In the genomic region with DNA sequence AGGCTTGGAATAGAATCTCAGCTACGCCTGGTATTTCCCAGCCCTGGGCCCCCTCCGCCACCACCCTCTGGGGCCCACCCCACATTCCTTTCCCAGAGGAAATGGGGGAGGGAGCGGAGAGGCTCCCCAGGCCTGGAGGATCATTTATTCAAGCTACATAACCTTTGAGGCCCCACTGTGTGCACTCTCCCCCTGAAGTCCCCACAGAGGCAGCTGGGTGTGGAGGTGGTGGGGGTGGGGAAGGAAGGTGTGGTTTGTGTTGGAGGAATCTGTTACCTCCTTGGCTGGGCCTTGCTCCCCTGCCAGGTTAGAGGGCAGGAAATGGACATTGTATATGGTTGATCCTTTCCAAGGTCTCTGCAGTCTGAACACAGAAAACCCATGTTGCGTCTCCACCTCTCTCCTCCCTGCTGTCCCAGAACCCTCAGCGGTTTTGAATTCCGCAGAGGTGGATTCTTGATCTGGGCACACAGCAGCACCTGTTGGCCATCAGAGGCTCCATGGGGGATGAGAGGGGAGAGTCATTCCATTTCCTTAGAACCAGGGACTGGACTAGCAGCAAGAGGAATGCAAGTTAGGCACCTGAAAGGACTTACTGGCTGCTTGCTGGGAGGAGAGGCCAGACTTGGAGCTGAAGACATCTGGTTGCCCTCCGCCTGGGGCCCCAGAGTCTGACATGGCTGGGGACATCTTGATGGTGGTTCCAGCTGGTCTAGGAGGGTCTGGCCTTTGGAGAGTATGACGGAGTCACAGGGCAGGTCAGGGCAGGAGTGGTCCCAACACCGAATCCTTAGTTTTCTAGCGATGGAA, we compare ENCODE assay signal across 9 cellular contexts. TPM values are rescaled to one million over a fixed set of nuclear protein-coding genes. Genes with fewer than 3 reads are reported as not detected.
DNase-seq lines count a peak whose midpoint lies in the region; ATAC-seq and TF ChIP-seq lines count a peak whose summit lies in the region.
"Had no signal": no experiment of that assay in that cellular context is flagged by ENCODE, and none has a peak within 500 bp of the region (broad histone marks: within the 10 kb centered on the region; RNA-seq: fewer than 3 reads in every experiment).

No MANE protein-coding gene starts in this region.

- H3K4me3 ChIP-seq in dorsolateral prefrontal cortex: peak overlapping the region in 29 of 59 donors; percentile 1 to 52 (median 22)
- H3K4me3 ChIP-seq in left lung: peak overlapping the region; percentile 3 to 5
- no peak overlapping the region for H3K4me3 ChIP-seq in urinary bladder (ENCODE audit: low read depth, low read length)

- peaks cover 37 to 84% of the 10 kb centered on the region in 2 donors for H3K4me1 ChIP-seq in left lung
- no peaks in the 10 kb centered on the region for H3K4me1 ChIP-seq in urinary bladder (ENCODE audit: insufficient read depth)

- no peaks in the 10 kb centered on the region for H3K36me3 ChIP-seq in left lung
- H3K36me3 ChIP-seq in urinary bladder (ENCODE audit: insufficient read depth): no peaks in the 10 kb centered on the region

- H3K9me3 ChIP-seq in left lung: no peaks in the 10 kb centered on the region

- peak; percentile 35 for ATAC-seq in left lung
- ATAC-seq in GM21737 (IDR thresholded peaks at IDR 0.05; ENCODE audit: unreplicated experiment): no peak
- no peak for ATAC-seq in HG02642 (IDR thresholded peaks at IDR 0.05; ENCODE audit: poor library complexity, unreplicated experiment)

- H3K27ac ChIP-seq in dorsolateral prefrontal cortex (peak overlapping the region; percentile 54 to 99 (median 79)), left lung (peak overlapping the region; percentile 73 to 80), urinary bladder (ENCODE audit: low read depth) (peak overlapping the region; percentile 74)

- intact Hi-C loops in dorsolateral prefrontal cortex (cut with DNase I): no loop called here
- intact Hi-C loops in left lung (cut with DNase I): no loop called here

- 32% methylated on average over 10 of the region's 10 CpGs for WGBS in urinary bladder

- H3K27me3 ChIP-seq in dorsolateral prefrontal cortex (peaks cover 0 to 2% (median 0%) of the 10 kb centered on the region in 45 donors), left lung (peaks cover 0 to 29% of the 10 kb centered on the region in 2 donors)

- DNase-seq in LoVo (ENCODE audit: low spot score): peak; percentile 20
- DNase-seq in dorsolateral prefrontal cortex: no peak
- no peak for DNase-seq in left lung
- no peak for DNase-seq in KG1 (lab: John Stamatoyannopoulos, UW)
- DNase-seq in pons (ENCODE audit: low spot score): no peak
- DNase-seq: OCI-M1 had no signal

- no peak for TF ChIP-seq CTCF in dorsolateral prefrontal cortex (IDR thresholded peaks at IDR 0.05 in 54 of 56, conservative IDR thresholded peaks at IDR 0.05 in 2 of 56; ENCODE audit: low read depth in 1 of 56, partially characterized antibody in 56 of 56)
- TF ChIP-seq CTCF in left lung (IDR thresholded peaks at IDR 0.05): no peak

RNA-seq across cellular contexts. Expression of gene ARHGAP23, which starts 23.0 kb away (rescaled TPM):
- total RNA-seq in dorsolateral prefrontal cortex (100 to 1,000 TPM in 109 of 120 experiments, 10 to 100 TPM in 11; 93.2 to 496 (median 159) TPM), left lung (10 to 100 TPM; 49.1 to 51.0 TPM), urinary bladder (53.8 TPM)
- polyA plus RNA-seq in urinary bladder: 39.8 TPM
